Comparison of ENCODE assay signal across 16 cellular contexts in genomic region chr13:80256352-80256932, GRCh38.
DNase-seq lines count a peak whose midpoint lies in the region; ATAC-seq and TF ChIP-seq lines count a peak whose summit lies in the region.
"Had no signal": no experiment of that assay in that cellular context is flagged by ENCODE, and none has a peak within 500 bp of the region (broad histone marks: within the 10 kb centered on the region; RNA-seq: fewer than 3 reads in every experiment).

No MANE protein-coding gene starts in this region.

- TF ChIP-seq EP300 in gastroesophageal sphincter (IDR thresholded peaks at IDR 0.05): no peak

- no peaks in the 10 kb centered on the region for H3K9me3 ChIP-seq in left ventricle myocardium inferior (replicated peaks)
- H3K9me3 ChIP-seq in gastroesophageal sphincter: no peaks in the 10 kb centered on the region
- H3K9me3 ChIP-seq: ascending aorta, mucosa of descending colon, thyroid gland had no signal

- no peak overlapping the region for H3K4me3 ChIP-seq in left ventricle myocardium inferior
- H3K4me3 ChIP-seq in gastroesophageal sphincter: no peak overlapping the region
- H3K4me3 ChIP-seq: ascending aorta, mucosa of descending colon, thyroid gland had no signal

- TF ChIP-seq CTCF in left ventricle myocardium inferior (IDR thresholded peaks at IDR 0.05; ENCODE audit: borderline replicate concordance) (no peak), gastroesophageal sphincter (IDR thresholded peaks at IDR 0.05) (no peak)

- H3K27ac ChIP-seq in left ventricle myocardium inferior (replicated peaks) (no peak overlapping the region), gastroesophageal sphincter (no peak overlapping the region)
- H3K27ac ChIP-seq: ascending aorta, HL-60, thyroid gland had no signal

- H3K27me3 ChIP-seq in left ventricle myocardium inferior (ENCODE audit: low read depth): no peaks in the 10 kb centered on the region
- H3K27me3 ChIP-seq in gastroesophageal sphincter: no peaks in the 10 kb centered on the region
- H3K27me3 ChIP-seq: ascending aorta, thyroid gland had no signal

- peak; percentile 77 for ATAC-seq in GM19035 (IDR thresholded peaks at IDR 0.05; ENCODE audit: unreplicated experiment)
- ATAC-seq in GM21717 (IDR thresholded peaks at IDR 0.05; ENCODE audit: unreplicated experiment): peak; percentile 87
- ATAC-seq in HG03064 (IDR thresholded peaks at IDR 0.05; ENCODE audit: low read depth, unreplicated experiment): peak; percentile 74
- no peak for ATAC-seq in gastroesophageal sphincter
- ATAC-seq: activated T-cell treated with anti-CD3 and anti-CD28 coated beads, Interleukin-2, amount 50 U/mL, for 72 hours; mucosa of descending colon had no signal

- intact Hi-C loops in left ventricle myocardium inferior (cut with micrococcal nuclease): no loop called here

- no peak for DNase-seq in retina
- no peak for DNase-seq in left ventricle myocardium inferior
- DNase-seq in pons (ENCODE audit: low spot score): no peak
- DNase-seq: activated CD4-positive, CD25-positive, alpha-beta regulatory T cell treated with anti-CD3 and anti-CD28 coated beads, Interleukin-2, amount 50 U/mL, for 72 hours; activated T-cell treated with anti-CD3 and anti-CD28 coated beads, Interleukin-2, amount 50 U/mL, for 72 hours; CD4-positive, alpha-beta memory T cell; mucosa of descending colon; NCI-H2171 treated with DMSO at 0.1 percent for 48 hours; stimulated activated CD4-positive, alpha-beta T cell treated with anti-CD3 and anti-CD28 coated beads, Interleukin-15, amount 100 ng/mL, for 24 hours; thyroid gland had no signal

- H3K4me1 ChIP-seq in left ventricle myocardium inferior (no peaks in the 10 kb centered on the region), gastroesophageal sphincter (no peaks in the 10 kb centered on the region)
- H3K4me1 ChIP-seq: ascending aorta, thyroid gland had no signal

- 83 to 86% methylated on average over 7 of the region's 7 CpGs for WGBS in gastroesophageal sphincter (ENCODE audit: low coverage in 1 of 2), 2 donors

- H3K36me3 ChIP-seq in left ventricle myocardium inferior (no peaks in the 10 kb centered on the region), gastroesophageal sphincter (no peaks in the 10 kb centered on the region)
- H3K36me3 ChIP-seq: ascending aorta, thyroid gland had no signal

- TF ChIP-seq POLR2A in gastroesophageal sphincter (IDR thresholded peaks at IDR 0.05): no peak
